In the genomic region with DNA sequence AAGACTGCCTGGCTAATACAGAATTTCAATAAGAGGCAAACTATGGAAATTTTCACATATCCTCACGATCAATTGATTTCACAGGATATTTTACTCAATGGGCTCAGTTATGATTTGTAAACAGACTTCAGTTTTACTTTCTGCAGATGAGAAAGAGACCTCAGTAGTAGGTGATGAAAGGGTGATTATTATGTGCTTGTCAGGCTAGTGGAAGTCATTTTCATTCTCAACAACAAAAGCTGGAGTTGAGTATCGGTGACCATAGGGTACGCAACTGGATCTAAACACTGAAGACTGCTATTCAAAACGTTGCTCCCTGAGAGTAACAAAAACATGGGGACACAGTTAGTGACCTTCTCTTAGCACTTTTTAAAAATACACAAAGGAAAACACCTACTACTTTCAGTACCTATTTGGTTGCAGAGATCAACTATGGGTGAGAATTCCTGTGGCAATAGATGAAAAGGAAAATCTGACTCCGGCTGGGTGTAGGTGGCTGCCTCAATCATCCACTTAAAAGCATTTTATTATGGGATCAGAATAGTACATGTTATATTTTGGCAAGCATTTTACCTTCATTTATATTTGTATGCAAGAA, we compare ENCODE assay signal across 18 cellular contexts.
"Had no signal": no experiment of that assay in that cellular context is flagged by ENCODE, and none has a peak within 500 bp of the region (broad histone marks: within the 10 kb centered on the region; RNA-seq: fewer than 3 reads in every experiment).

No MANE protein-coding gene starts in this region.

- H3K27ac ChIP-seq: body of pancreas, epithelial cell of prostate, sigmoid colon, upper lobe of right lung had no signal

- H3K9me3 ChIP-seq: body of pancreas, sigmoid colon, upper lobe of right lung had no signal

- H3K27me3 Mint-ChIP-seq: activated naive CD8-positive, alpha-beta T cell had no signal

- H3K4me3 Mint-ChIP-seq: activated naive CD8-positive, alpha-beta T cell; activated T-helper 1 cell treated with anti-CD3 and anti-CD28 coated beads, Interleukin-12 subunit alpha, Interleukin-12 subunit beta, Interleukin-2, Interleukin-4 antibody, amounts not matched to agents 30 ng/mL and 10 ng/mL and 1 ng/mL, durations not matched to agents 14 hours and 24 hours and 36 hours; mesothelial cell of epicardium; nephron; stimulated activated effector memory CD8-positive, alpha-beta T cell treated with anti-CD3 and anti-CD28 coated beads, Interleukin-12 subunit alpha, Interleukin-12 subunit beta, amount 100 ng/mL, for 72 hours had no signal

- H3K27me3 ChIP-seq: body of pancreas, dorsolateral prefrontal cortex, sigmoid colon, upper lobe of right lung had no signal

- H3K27ac Mint-ChIP-seq: activated naive CD8-positive, alpha-beta T cell; activated T-helper 1 cell treated with anti-CD3 and anti-CD28 coated beads, Interleukin-12 subunit alpha, Interleukin-12 subunit beta, Interleukin-2, Interleukin-4 antibody, amounts not matched to agents 30 ng/mL and 10 ng/mL and 1 ng/mL, durations not matched to agents 14 hours and 24 hours and 36 hours; mesothelial cell of epicardium; nephron; stimulated activated effector memory CD8-positive, alpha-beta T cell treated with anti-CD3 and anti-CD28 coated beads, Interleukin-12 subunit alpha, Interleukin-12 subunit beta, amount 100 ng/mL, for 72 hours had no signal

- DNase-seq: activated CD4-positive, alpha-beta T cell treated with anti-CD3 and anti-CD28 coated beads, Interleukin-2, amount 50 U/mL, for 4 hours; amygdala; body of pancreas; dorsolateral prefrontal cortex; foreskin fibroblast; hippocampal formation; islet precursor cell; sigmoid colon; stimulated activated CD4-positive, alpha-beta T cell treated with anti-CD3 and anti-CD28 coated beads, Interleukin-4, amount 100 ng/mL, for 24 hours; upper lobe of right lung had no signal

- H3K4me3 ChIP-seq: body of pancreas, lung, sigmoid colon, upper lobe of right lung had no signal

- H3K4me1 Mint-ChIP-seq: mesothelial cell of epicardium; nephron; stimulated activated effector memory CD8-positive, alpha-beta T cell treated with anti-CD3 and anti-CD28 coated beads, Interleukin-12 subunit alpha, Interleukin-12 subunit beta, amount 100 ng/mL, for 72 hours had no signal

- H3K36me3 Mint-ChIP-seq: activated naive CD8-positive, alpha-beta T cell; mesothelial cell of epicardium; stimulated activated effector memory CD8-positive, alpha-beta T cell treated with anti-CD3 and anti-CD28 coated beads, Interleukin-12 subunit alpha, Interleukin-12 subunit beta, amount 100 ng/mL, for 72 hours had no signal

- H3K36me3 ChIP-seq: sigmoid colon, upper lobe of right lung had no signal

- ATAC-seq: body of pancreas; left lobe of liver; stimulated activated effector memory CD8-positive, alpha-beta T cell treated with anti-CD3 and anti-CD28 coated beads, Interleukin-12 subunit alpha, Interleukin-12 subunit beta, amount 100 ng/mL, for 72 hours; upper lobe of right lung had no signal

- H3K4me1 ChIP-seq: body of pancreas, sigmoid colon, upper lobe of right lung had no signal

- H3K9me3 Mint-ChIP-seq: activated T-helper 1 cell treated with anti-CD3 and anti-CD28 coated beads, Interleukin-12 subunit alpha, Interleukin-12 subunit beta, Interleukin-2, Interleukin-4 antibody, amounts not matched to agents 30 ng/mL and 10 ng/mL and 1 ng/mL, durations not matched to agents 14 hours and 24 hours and 36 hours; nephron had no signal
